In the genomic region with DNA sequence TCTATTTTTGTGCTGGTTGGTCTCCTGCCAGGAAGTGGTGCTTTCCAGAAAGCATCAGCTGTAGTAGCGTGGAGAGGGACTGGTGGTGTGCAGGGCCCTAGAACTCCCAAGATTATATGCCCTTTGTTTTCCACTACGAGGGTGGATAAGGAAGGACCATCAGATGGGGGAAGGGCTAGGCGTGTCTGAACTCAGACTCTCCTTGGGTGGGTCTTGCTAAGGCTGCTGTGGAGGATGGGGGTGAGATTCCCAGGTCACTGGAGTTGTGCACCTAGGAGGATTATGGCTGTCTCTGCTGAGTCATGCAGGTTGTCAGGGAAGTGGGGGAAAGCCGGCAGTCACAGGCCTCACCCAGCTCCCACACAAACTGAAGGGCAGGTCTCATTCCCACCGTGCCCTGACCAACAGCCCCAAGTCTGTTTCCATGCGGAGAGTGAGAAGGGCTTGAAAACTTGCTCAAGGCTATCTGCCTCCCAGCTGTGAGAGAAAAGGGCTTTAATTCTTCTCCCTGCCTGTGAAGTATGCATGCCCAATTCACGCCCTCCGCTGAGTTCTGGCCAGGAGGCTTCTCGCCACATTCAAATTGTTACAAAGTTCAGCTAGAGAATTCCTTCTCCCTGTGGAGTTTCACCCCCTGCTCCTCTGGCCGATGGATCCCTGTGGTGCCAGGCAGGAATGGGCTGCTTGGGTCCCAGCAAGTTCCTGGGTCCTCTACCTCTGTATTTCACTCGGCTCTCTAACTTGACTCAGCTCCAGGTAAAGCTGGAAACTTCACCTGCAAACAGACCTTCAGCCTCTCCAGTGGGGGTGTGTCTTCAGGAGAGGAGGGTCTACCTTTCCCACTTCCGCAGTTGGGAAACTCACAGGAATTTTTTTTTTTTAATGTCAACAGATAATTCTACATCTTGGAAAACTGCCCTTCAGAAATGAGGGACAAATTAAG, we compare ENCODE assay signal across 22 cellular contexts. TPM values are rescaled to one million over a fixed set of nuclear protein-coding genes. Genes with fewer than 3 reads are reported as not detected.
DNase-seq lines count a peak whose midpoint lies in the region; ATAC-seq, FAIRE-seq and TF ChIP-seq lines count a peak whose summit lies in the region.
"Had no signal": no experiment of that assay in that cellular context is flagged by ENCODE, and none has a peak within 500 bp of the region (broad histone marks: within the 10 kb centered on the region; RNA-seq: fewer than 3 reads in every experiment).

No MANE protein-coding gene starts in this region.

- H3K9ac ChIP-seq in HUES6 (ENCODE audit: low read length) (peak overlapping the region; percentile 39), iPS-18a (ENCODE audit: low read length) (no peak overlapping the region)
- H3K9ac ChIP-seq: GM23248 had no signal

- WGBS in small intestine, 3 donors, result 18 to 38% (median 38%) methylated on average over 10 to 12 of the region's 12 CpGs

- no peak for TF ChIP-seq CTCF in choroid plexus epithelial cell (conservative IDR thresholded peaks at IDR 0.05; ENCODE audit: low read depth, low read length)

- H3K4me3 ChIP-seq in HUES6 (ENCODE audit: low read depth, low read length) (peak overlapping the region; percentile 28), choroid plexus epithelial cell (ENCODE audit: low read depth, low read length) (no peak overlapping the region), iPS-18a (ENCODE audit: low read length) (peak overlapping the region; percentile 24), small intestine (ENCODE audit: low read depth in 1 of 2, low read length in 2 of 2) (no peak overlapping the region)
- H3K4me3 ChIP-seq: GM12878, GM23248, lower lobe of right lung had no signal

- no peak for ATAC-seq in HG03439 (IDR thresholded peaks at IDR 0.05; ENCODE audit: unreplicated experiment)
- ATAC-seq: activated T-cell treated with anti-CD3 and anti-CD28 coated beads, Interleukin-2, amount 50 U/mL, for 4 hours; GM12878; lower lobe of right lung; right cardiac atrium had no signal

- H3K36me3 ChIP-seq in HUES6 (ENCODE audit: control insufficient read depth, insufficient read depth, low read length) (no peaks in the 10 kb centered on the region), iPS-18a (ENCODE audit: control insufficient read depth, low read depth, low read length) (no peaks in the 10 kb centered on the region), small intestine (ENCODE audit: control insufficient read depth in 2 of 2, insufficient read depth in 2 of 2, low read length in 2 of 2) (no peaks in the 10 kb centered on the region)
- H3K36me3 ChIP-seq: lower lobe of right lung had no signal

- H3K27me3 ChIP-seq in HUES6 (ENCODE audit: control insufficient read depth, insufficient read depth, low read length) (peaks cover 18% of the 10 kb centered on the region; the same call in 1 of the 2 replicates), iPS-18a (ENCODE audit: control insufficient read depth, insufficient read depth, low read length) (peaks cover 29% of the 10 kb centered on the region), small intestine (ENCODE audit: control insufficient read depth in 2 of 2, insufficient read depth in 2 of 2, low read length in 2 of 2) (no peaks in the 10 kb centered on the region)

- DNase-seq in choroid plexus epithelial cell (ENCODE audit: low read depth) (peak; percentile 20), small intestine (peak; percentile 58), DMS 273 (lab: John Stamatoyannopoulos, UW; ENCODE audit: unreplicated experiment) (no peak)
- no peak for DNase-seq in central memory CD4-positive, alpha-beta T cell
- DNase-seq: activated CD8-positive, alpha-beta memory T cell treated with anti-CD3 and anti-CD28 coated beads for 24 hours; activated naive CD4-positive, alpha-beta T cell treated with Interleukin-2 at 50 U/mL for 16 hours; activated T-cell treated with anti-CD3 and anti-CD28 coated beads, Interleukin-2, amount 50 U/mL, for 4 hours; amygdala; CD4-positive, alpha-beta memory T cell; glutamatergic neuron; GM23248; Kasumi-1; lower lobe of right lung; NCI-H1092; NCI-H1930; NCI-H345; right cardiac atrium; SW 1271 had no signal

- H3K9me3 ChIP-seq in HUES6 (ENCODE audit: control insufficient read depth, insufficient read depth, low read depth, low read length), result no peaks in the 10 kb centered on the region
- H3K9me3 ChIP-seq in iPS-18a (ENCODE audit: control insufficient read depth, low read depth, low read length), result no peaks in the 10 kb centered on the region
- no peaks in the 10 kb centered on the region for H3K9me3 ChIP-seq in small intestine (ENCODE audit: control insufficient read depth, low read depth)
- H3K9me3 ChIP-seq: lower lobe of right lung had no signal

- no peak overlapping the region; the same call in 1 of the 2 replicates for H3K27ac ChIP-seq in HUES6 (ENCODE audit: low read depth, low read length)
- no peak overlapping the region for H3K27ac ChIP-seq in iPS-18a (ENCODE audit: low read length)
- H3K27ac ChIP-seq in small intestine (ENCODE audit: low read depth in 1 of 2, low read length in 1 of 2), result peak overlapping the region in 1 of 2 donors; percentile 89
- H3K27ac ChIP-seq: GM23248, lower lobe of right lung had no signal

- no peak for FAIRE-seq in small intestine (lab: Jason Lieb, UNC)
- FAIRE-seq: GM12878 had no signal

- H3K4me1 ChIP-seq in HUES6 (ENCODE audit: control insufficient read depth, insufficient read depth, low read length) (peaks cover 12% of the 10 kb centered on the region), iPS-18a (ENCODE audit: control insufficient read depth, low read depth, low read length) (peaks cover 14% of the 10 kb centered on the region), small intestine (ENCODE audit: control insufficient read depth in 2 of 2, insufficient read depth in 1 of 2, low read depth in 1 of 2, low read length in 1 of 2) (no peaks in the 10 kb centered on the region)
- H3K4me1 ChIP-seq: lower lobe of right lung had no signal

RNA-seq across cellular contexts. Expression of gene CSTF2, which starts 7.7 kb away (rescaled TPM):
- 10 to 100 TPM in 1 of 3 donors, 1 to 10 TPM in 2; 4.6 to 12.5 (median 7.8) TPM for polyA plus RNA-seq in small intestine

Comparison
In these comparisons a context has a peak if more than half of its experiments do, and no peak if none do; other contexts are left out.
1. H3K4me3 ChIP-seq: peak in HUES6 (single experiment) and iPS-18a (single experiment); none in choroid plexus epithelial cell (single experiment) and small intestine (0 of 2).
2. DNase-seq: peak in choroid plexus epithelial cell (single experiment) and small intestine (single experiment); none in central memory CD4-positive, alpha-beta T cell (single experiment) and DMS 273 (single experiment).